In the genomic region with DNA sequence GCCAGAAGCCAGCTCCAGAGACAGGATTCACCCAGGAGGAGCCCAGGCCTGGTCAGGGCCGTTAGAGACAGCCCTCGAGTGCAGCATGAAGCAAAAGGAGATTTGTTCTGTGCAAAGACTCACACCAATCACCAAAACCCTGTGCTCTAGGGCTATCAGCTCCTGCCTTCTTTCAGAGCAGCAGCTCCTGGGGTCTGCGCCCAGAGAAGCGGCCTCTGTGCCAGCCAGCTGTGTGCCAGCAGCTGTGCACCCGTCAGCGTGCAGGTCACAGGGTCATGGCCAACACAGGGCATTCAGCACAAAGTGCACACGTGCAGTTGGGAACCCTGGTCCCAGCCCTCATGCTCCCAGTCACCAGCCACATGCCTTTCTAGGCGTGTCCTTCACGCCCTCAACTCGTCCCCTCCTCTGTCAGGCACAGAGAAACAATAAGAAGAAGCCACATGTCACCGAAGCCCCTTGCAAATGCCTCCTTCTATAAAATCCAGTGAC, we compare ENCODE assay signal across 8 cellular contexts. TPM values are rescaled to one million over a fixed set of nuclear protein-coding genes. Genes with fewer than 3 reads are reported as not detected.
DNase-seq lines count a peak whose midpoint lies in the region; TF ChIP-seq lines count a peak whose summit lies in the region.

No MANE protein-coding gene starts in this region.

- intact Hi-C loops in dendritic cell treated with granulocyte-macrophage colony-stimulating factor and Interleukin-4, amounts not matched to agents 40 ng/mL and 50 ng/mL, for 4 days (cut with micrococcal nuclease), result no loop called here

- H3K27me3 ChIP-seq in Karpas-422 (ENCODE audit: low read length), result no peaks in the 10 kb centered on the region
- no peaks in the 10 kb centered on the region for H3K27me3 ChIP-seq in suprapubic skin

- H2AFZ ChIP-seq in Karpas-422 (ENCODE audit: low read length), result no peak overlapping the region

- no peak for DNase-seq in Karpas-422
- peak in 1 of 2 donors; percentile 52 for DNase-seq in suprapubic skin (ENCODE audit: low spot score in 2 of 2)
- no peak for DNase-seq in NCI-H345 (lab: John Stamatoyannopoulos, UW)
- no peak for DNase-seq in NCI-H1436 (lab: John Stamatoyannopoulos, UW)
- DNase-seq in stimulated activated CD4-positive, alpha-beta T cell treated with anti-CD3 and anti-CD28 coated beads, Interleukin-4, amount 100 ng/mL, for 24 hours, result no peak
- DNase-seq in NOMO-1 (lab: John Stamatoyannopoulos, UW; ENCODE audit: unreplicated experiment in 2 of 2), result no peak

- no peak for TF ChIP-seq CTCF in suprapubic skin (IDR thresholded peaks at IDR 0.05)

- no peak overlapping the region for H3K4me2 ChIP-seq in Karpas-422 (ENCODE audit: low read depth, low read length, poor library complexity, severe bottlenecking)

- no peaks in the 10 kb centered on the region for H3K9me3 ChIP-seq in Karpas-422 (ENCODE audit: low read length)
- H3K9me3 ChIP-seq in mesodermal cell (ENCODE audit: control insufficient read depth, low read length), result no peaks in the 10 kb centered on the region
- no peaks in the 10 kb centered on the region for H3K9me3 ChIP-seq in suprapubic skin

- peaks cover 85% of the 10 kb centered on the region for H3K36me3 Mint-ChIP-seq in dendritic cell treated with granulocyte-macrophage colony-stimulating factor and Interleukin-4, amounts not matched to agents 40 ng/mL and 50 ng/mL, for 4 days (ENCODE audit: low read depth)

- 0 out of 2 replicates have a peak overlapping the region, but pooled peaks have one; percentile 6 for H3K27ac ChIP-seq in Karpas-422 (ENCODE audit: low read length)
- peak overlapping the region; percentile 29 for H3K27ac ChIP-seq in mesodermal cell (ENCODE audit: low read depth, low read length, severe bottlenecking)
- peak overlapping the region; percentile 69 for H3K27ac ChIP-seq in suprapubic skin

- no peaks in the 10 kb centered on the region for H3K9me2 ChIP-seq in Karpas-422 (replicated peaks; ENCODE audit: insufficient read depth, low read length)

- 0 out of 2 replicates have a peak overlapping the region, but pooled peaks have one; percentile 2 for H3K9ac ChIP-seq in Karpas-422 (ENCODE audit: low read length)

- H3K79me2 ChIP-seq in Karpas-422 (ENCODE audit: low read length), result peaks cover 94% of the 10 kb centered on the region

- peak overlapping the region; percentile 67 for H3K27ac Mint-ChIP-seq in dendritic cell treated with granulocyte-macrophage colony-stimulating factor and Interleukin-4, amounts not matched to agents 40 ng/mL and 50 ng/mL, for 4 days

- no peak for TF ChIP-seq POLR2A in suprapubic skin (IDR thresholded peaks at IDR 0.05)

- H3K9me3 Mint-ChIP-seq in dendritic cell treated with granulocyte-macrophage colony-stimulating factor and Interleukin-4, amounts not matched to agents 40 ng/mL and 50 ng/mL, for 4 days, result no peaks in the 10 kb centered on the region

- H3K27me3 Mint-ChIP-seq in dendritic cell treated with granulocyte-macrophage colony-stimulating factor and Interleukin-4, amounts not matched to agents 40 ng/mL and 50 ng/mL, for 4 days, result no peaks in the 10 kb centered on the region

- H3K36me3 ChIP-seq in Karpas-422 (ENCODE audit: insufficient read depth, low read length) (peaks cover 19% of the 10 kb centered on the region; the same call in 1 of the 2 replicates), mesodermal cell (ENCODE audit: control insufficient read depth, insufficient read depth, low read length) (peaks cover 46% of the 10 kb centered on the region), suprapubic skin (peaks cover 24% of the 10 kb centered on the region)

- no peak overlapping the region for H3K4me3 Mint-ChIP-seq in dendritic cell treated with granulocyte-macrophage colony-stimulating factor and Interleukin-4, amounts not matched to agents 40 ng/mL and 50 ng/mL, for 4 days

- peaks cover 68% of the 10 kb centered on the region for H3K4me1 Mint-ChIP-seq in dendritic cell treated with granulocyte-macrophage colony-stimulating factor and Interleukin-4, amounts not matched to agents 40 ng/mL and 50 ng/mL, for 4 days (ENCODE audit: low read depth)

- H3K4me1 ChIP-seq in Karpas-422 (ENCODE audit: low read length) (peaks cover 52% of the 10 kb centered on the region), mesodermal cell (ENCODE audit: control insufficient read depth, insufficient read depth, low read length, poor library complexity, severe bottlenecking) (peaks cover 32% of the 10 kb centered on the region), suprapubic skin (peaks cover 64% of the 10 kb centered on the region)

- H4K20me1 ChIP-seq in Karpas-422 (ENCODE audit: insufficient read depth, low read depth, low read length), result peaks cover 47% of the 10 kb centered on the region

- no peak overlapping the region for H3K4me3 ChIP-seq in Karpas-422 (ENCODE audit: low read length)
- no peak overlapping the region for H3K4me3 ChIP-seq in mesodermal cell (ENCODE audit: extremely low read depth, insufficient read depth, low read length, poor library complexity, severe bottlenecking)
- no peak overlapping the region for H3K4me3 ChIP-seq in suprapubic skin

- TF ChIP-seq EP300 in suprapubic skin (IDR thresholded peaks at IDR 0.05), result no peak

- 89 to 95% methylated on average over 10 to 11 of the region's 11 CpGs for WGBS in mesodermal cell (ENCODE audit: insufficient coverage in 2 of 2), 2 experiments
- 53% methylated on average over 6 of the region's 11 CpGs for WGBS in suprapubic skin

RNA-seq across cellular contexts. Expression of a gene that starts 49.3 kb away (rescaled TPM):
- total RNA-seq in Karpas-422 (2014; rRNA removed; shearing (Covaris generic); ENCODE audit: low replicate concordance), result 41.0 and 53.3 TPM in 2 replicates
- polyA plus RNA-seq in mesodermal cell (2013, experiment 1 of 2), result 56.5 TPM
- polyA plus RNA-seq in mesodermal cell (2013, experiment 2 of 2), result 65.2 TPM
- 10 to 100 TPM; 20.5 to 55.4 (median 22.4) TPM for total RNA-seq in suprapubic skin

Comparison
In these comparisons a context has a peak if more than half of its experiments do, and no peak if none do; other contexts are left out.
1. H3K27ac ChIP-seq: peak in every context shown above with its lines; median percentile 69 in suprapubic skin; 29 in mesodermal cell; 6 in Karpas-422.